In genomic region chr2:51813245-51813644, GRCh38 we compare ENCODE assay signal across 1 cellular context.
TF ChIP-seq lines count a peak whose summit lies in the region.

No MANE protein-coding gene starts in this region.

TF ChIP-seq in SK-N-SH treated with all-trans-retinoic acid at 6 μM for 48 hours, 23 proteins besides CTCF, POLR2A, EP300 and RAD21 (continued from another document):
- TF ChIP-seq CSRNP3 (CRISPR knock-in tag; IDR thresholded peaks at IDR 0.05), result no peak
- TF ChIP-seq TOX (CRISPR knock-in tag; IDR thresholded peaks at IDR 0.05; ENCODE audit: borderline replicate concordance), result no peak
- TF ChIP-seq SNAI2 (CRISPR knock-in tag; IDR thresholded peaks at IDR 0.05), result no peak
- TF ChIP-seq, protein P1, sequence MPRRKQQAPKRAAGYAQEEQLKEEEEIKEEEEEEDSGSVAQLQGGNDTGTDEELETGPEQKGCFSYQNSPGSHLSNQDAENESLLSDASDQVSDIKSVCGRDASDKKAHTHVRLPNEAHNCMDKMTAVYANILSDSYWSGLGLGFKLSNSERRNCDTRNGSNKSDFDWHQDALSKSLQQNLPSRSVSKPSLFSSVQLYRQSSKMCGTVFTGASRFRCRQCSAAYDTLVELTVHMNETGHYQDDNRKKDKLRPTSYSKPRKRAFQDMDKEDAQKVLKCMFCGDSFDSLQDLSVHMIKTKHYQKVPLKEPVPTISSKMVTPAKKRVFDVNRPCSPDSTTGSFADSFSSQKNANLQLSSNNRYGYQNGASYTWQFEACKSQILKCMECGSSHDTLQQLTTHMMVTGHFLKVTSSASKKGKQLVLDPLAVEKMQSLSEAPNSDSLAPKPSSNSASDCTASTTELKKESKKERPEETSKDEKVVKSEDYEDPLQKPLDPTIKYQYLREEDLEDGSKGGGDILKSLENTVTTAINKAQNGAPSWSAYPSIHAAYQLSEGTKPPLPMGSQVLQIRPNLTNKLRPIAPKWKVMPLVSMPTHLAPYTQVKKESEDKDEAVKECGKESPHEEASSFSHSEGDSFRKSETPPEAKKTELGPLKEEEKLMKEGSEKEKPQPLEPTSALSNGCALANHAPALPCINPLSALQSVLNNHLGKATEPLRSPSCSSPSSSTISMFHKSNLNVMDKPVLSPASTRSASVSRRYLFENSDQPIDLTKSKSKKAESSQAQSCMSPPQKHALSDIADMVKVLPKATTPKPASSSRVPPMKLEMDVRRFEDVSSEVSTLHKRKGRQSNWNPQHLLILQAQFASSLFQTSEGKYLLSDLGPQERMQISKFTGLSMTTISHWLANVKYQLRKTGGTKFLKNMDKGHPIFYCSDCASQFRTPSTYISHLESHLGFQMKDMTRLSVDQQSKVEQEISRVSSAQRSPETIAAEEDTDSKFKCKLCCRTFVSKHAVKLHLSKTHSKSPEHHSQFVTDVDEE (CRISPR knock-in tag; IDR thresholded peaks at IDR 0.05), result no peak
- no peak for TF ChIP-seq ZFP30 (CRISPR knock-in tag; IDR thresholded peaks at IDR 0.05)
- no peak for TF ChIP-seq TCF4 (CRISPR knock-in tag; IDR thresholded peaks at IDR 0.05; ENCODE audit: borderline replicate concordance)
- TF ChIP-seq ISL1 (CRISPR knock-in tag; IDR thresholded peaks at IDR 0.05), result no peak
- no peak for TF ChIP-seq OSR1 (CRISPR knock-in tag; IDR thresholded peaks at IDR 0.05)
- no peak for TF ChIP-seq GLIS3 (CRISPR knock-in tag; IDR thresholded peaks at IDR 0.05)
- TF ChIP-seq POU6F1 (CRISPR knock-in tag; IDR thresholded peaks at IDR 0.05; ENCODE audit: borderline replicate concordance, low read depth), result no peak
- no peak for TF ChIP-seq ZC3H10 (CRISPR knock-in tag; IDR thresholded peaks at IDR 0.05)
TF ChIP-seq in SK-N-SH treated with all-trans-retinoic acid at 6 μM for 48 hours: peak in this region for 0.
